ENCODE assay signal across 8 cellular contexts in the genomic region with DNA sequence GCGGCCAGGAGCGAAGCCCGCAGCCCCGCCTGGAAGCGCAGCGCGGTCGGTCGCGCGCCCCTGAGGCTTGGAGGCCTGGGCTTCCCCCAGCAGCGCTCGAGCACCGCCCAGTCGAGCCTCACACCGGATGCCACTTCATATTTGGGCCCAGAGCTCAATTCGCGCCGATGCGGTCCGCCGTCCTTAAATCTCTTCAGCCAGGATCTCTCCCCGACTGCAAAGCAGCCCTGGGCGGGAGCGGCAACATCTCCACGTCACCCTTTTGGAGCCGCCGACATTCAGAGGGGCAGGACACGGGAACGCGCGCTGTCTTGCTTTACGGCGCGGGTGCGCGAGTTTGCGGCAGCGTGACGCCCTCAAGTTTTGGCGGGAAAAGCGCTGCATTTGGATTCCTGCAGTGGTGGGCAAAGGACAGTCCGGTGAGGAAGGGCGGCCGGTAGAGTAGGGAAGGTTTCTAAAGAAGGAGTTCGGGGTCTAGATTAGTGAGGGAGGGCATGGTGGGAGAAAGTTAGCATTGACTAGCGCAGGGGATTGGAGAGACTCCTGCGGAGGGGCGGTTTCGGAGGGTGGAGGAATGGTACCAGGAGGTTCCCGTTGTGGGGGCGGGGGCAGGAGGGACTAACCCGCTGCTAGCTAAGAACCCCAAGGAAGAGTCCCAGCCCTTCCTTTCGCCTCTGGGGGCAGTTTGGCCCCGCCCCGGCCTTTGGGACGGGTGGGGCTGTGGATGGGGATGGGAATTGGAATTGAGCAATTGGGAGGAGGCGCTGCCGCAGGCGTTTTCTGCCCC. TPM values are rescaled to one million over a fixed set of nuclear protein-coding genes. Genes with fewer than 3 reads are reported as not detected.
A peak's percentile ranks its signal among the peaks of the same experiment; 100 is the strongest.
DNase-seq lines count a peak whose midpoint lies in the region; ATAC-seq and TF ChIP-seq lines count a peak whose summit lies in the region.

No MANE protein-coding gene starts in this region.

- no peaks in the 10 kb centered on the region for H3K27me3 ChIP-seq in Panc1 (ENCODE audit: control insufficient read depth, insufficient read depth, low read length)
- H3K27me3 ChIP-seq in naive thymus-derived CD4-positive, alpha-beta T cell (ENCODE audit: control insufficient read depth in 2 of 2, insufficient read depth in 2 of 2, low read length in 2 of 2): no peaks in the 10 kb centered on the region

- DNase-seq in DMS79 (lab: John Stamatoyannopoulos, UW) (peak; percentile 90), KBM-7 (peak; percentile 96), Panc1 (ENCODE audit: low read depth, low spot score) (peak; percentile 85), fibroblast of gingiva (ENCODE audit: low read depth) (peak; percentile 93)
- DNase-seq in activated T-helper 1 cell treated with anti-CD3 and anti-CD28 coated beads, Interleukin-12 subunit alpha, Interleukin-12 subunit beta, Interleukin-2, Interleukin-4 antibody, amounts not matched to agents 30 ng/mL and 10 ng/mL and 1 ng/mL, durations not matched to agents 14 hours and 24 hours and 36 hours (ENCODE audit: low spot score): peak; percentile 82
- DNase-seq in naive thymus-derived CD4-positive, alpha-beta T cell: peak; percentile 70 to 87 (median 82)

- no peaks in the 10 kb centered on the region for H3K9me3 Mint-ChIP-seq in activated T-helper 1 cell treated with anti-CD3 and anti-CD28 coated beads, Interleukin-12 subunit alpha, Interleukin-12 subunit beta, Interleukin-2, Interleukin-4 antibody, amounts not matched to agents 30 ng/mL and 10 ng/mL and 1 ng/mL, durations not matched to agents 14 hours and 24 hours and 36 hours
- no peaks in the 10 kb centered on the region for H3K9me3 Mint-ChIP-seq in naive thymus-derived CD4-positive, alpha-beta T cell
- no peaks in the 10 kb centered on the region for H3K9me3 Mint-ChIP-seq in stimulated activated memory B cell treated with anti-CD40 and anti-IgM and Interleukin-4, amounts not matched to agents 10 μg/mL and 1 μg/mL and 100 μg/mL, for 72 hours

- in situ Hi-C loops in KBM-7 (cut with MboI; ENCODE audit: low pct_unique_long_range_greater_than_20kb, low sequenced_read_pairs) (no loop called here), Panc1 (cut with HindIII; ENCODE audit: low pct_unique_long_range_greater_than_20kb, low sequenced_read_pairs) (no loop called here)

- no TSS peak for BruUV-seq in Panc1 (replicated peaks; lab: Mats Ljungman, UMichigan)

- H3K4me1 Mint-ChIP-seq in activated T-helper 1 cell treated with anti-CD3 and anti-CD28 coated beads, Interleukin-12 subunit alpha, Interleukin-12 subunit beta, Interleukin-2, Interleukin-4 antibody, amounts not matched to agents 30 ng/mL and 10 ng/mL and 1 ng/mL, durations not matched to agents 14 hours and 24 hours and 36 hours (ENCODE audit: low read depth): peaks cover 38% of the 10 kb centered on the region
- H3K4me1 Mint-ChIP-seq in naive thymus-derived CD4-positive, alpha-beta T cell: peaks cover 13 to 48% (median 15%) of the 10 kb centered on the region in 7 donors
- peaks cover 30% of the 10 kb centered on the region for H3K4me1 Mint-ChIP-seq in stimulated activated memory B cell treated with anti-CD40 and anti-IgM and Interleukin-4, amounts not matched to agents 10 μg/mL and 1 μg/mL and 100 μg/mL, for 72 hours

- peak overlapping the region; percentile 67 to 74 for H3K4me3 ChIP-seq in Panc1 (ENCODE audit: low read depth in 2 of 2, low read length in 2 of 2)
- peak overlapping the region; percentile 91 for H3K4me3 ChIP-seq in naive thymus-derived CD4-positive, alpha-beta T cell (ENCODE audit: low read length)

- H3K9me3 ChIP-seq in Panc1 (ENCODE audit: control insufficient read depth, insufficient read depth, low read depth, low read length): no peaks in the 10 kb centered on the region
- H3K9me3 ChIP-seq in naive thymus-derived CD4-positive, alpha-beta T cell (ENCODE audit: control insufficient read depth in 2 of 3, low read length in 3 of 3): no peaks in the 10 kb centered on the region

- H3K4me3 Mint-ChIP-seq in activated T-helper 1 cell treated with anti-CD3 and anti-CD28 coated beads, Interleukin-12 subunit alpha, Interleukin-12 subunit beta, Interleukin-2, Interleukin-4 antibody, amounts not matched to agents 30 ng/mL and 10 ng/mL and 1 ng/mL, durations not matched to agents 14 hours and 24 hours and 36 hours: peak overlapping the region; percentile 98
- peak overlapping the region; percentile 82 to 99 (median 98) for H3K4me3 Mint-ChIP-seq in naive thymus-derived CD4-positive, alpha-beta T cell
- H3K4me3 Mint-ChIP-seq in stimulated activated memory B cell treated with anti-CD40 and anti-IgM and Interleukin-4, amounts not matched to agents 10 μg/mL and 1 μg/mL and 100 μg/mL, for 72 hours: peak overlapping the region; percentile 95

- H3K36me3 ChIP-seq in Panc1 (ENCODE audit: control insufficient read depth, insufficient read depth, low read length): peaks cover 23% of the 10 kb centered on the region
- peaks cover 0 to 19% (median 8%) of the 10 kb centered on the region in 3 experiments for H3K36me3 ChIP-seq in naive thymus-derived CD4-positive, alpha-beta T cell (ENCODE audit: control insufficient read depth in 2 of 3, insufficient read depth in 3 of 3, low read length in 3 of 3)

- H3K27ac ChIP-seq in Panc1 (ENCODE audit: low read length): peak overlapping the region; percentile 87
- H3K27ac ChIP-seq in naive thymus-derived CD4-positive, alpha-beta T cell (ENCODE audit: low read depth, low read length): peak overlapping the region; percentile 96

- peaks cover 29% of the 10 kb centered on the region for H3K4me1 ChIP-seq in Panc1 (ENCODE audit: control insufficient read depth, insufficient read depth, low read length)
- peaks cover 0 to 5% of the 10 kb centered on the region in 2 donors for H3K4me1 ChIP-seq in naive thymus-derived CD4-positive, alpha-beta T cell (ENCODE audit: control insufficient read depth in 2 of 2, insufficient read depth in 2 of 2, low read length in 2 of 2)

- H3K27me3 Mint-ChIP-seq in activated T-helper 1 cell treated with anti-CD3 and anti-CD28 coated beads, Interleukin-12 subunit alpha, Interleukin-12 subunit beta, Interleukin-2, Interleukin-4 antibody, amounts not matched to agents 30 ng/mL and 10 ng/mL and 1 ng/mL, durations not matched to agents 14 hours and 24 hours and 36 hours (ENCODE audit: insufficient read depth): no peaks in the 10 kb centered on the region
- no peaks in the 10 kb centered on the region for H3K27me3 Mint-ChIP-seq in naive thymus-derived CD4-positive, alpha-beta T cell
- no peaks in the 10 kb centered on the region for H3K27me3 Mint-ChIP-seq in stimulated activated memory B cell treated with anti-CD40 and anti-IgM and Interleukin-4, amounts not matched to agents 10 μg/mL and 1 μg/mL and 100 μg/mL, for 72 hours

- H3K36me3 Mint-ChIP-seq in activated T-helper 1 cell treated with anti-CD3 and anti-CD28 coated beads, Interleukin-12 subunit alpha, Interleukin-12 subunit beta, Interleukin-2, Interleukin-4 antibody, amounts not matched to agents 30 ng/mL and 10 ng/mL and 1 ng/mL, durations not matched to agents 14 hours and 24 hours and 36 hours (ENCODE audit: low read depth): peaks cover 31% of the 10 kb centered on the region
- peaks cover 0 to 12% (median 4%) of the 10 kb centered on the region in 5 donors for H3K36me3 Mint-ChIP-seq in naive thymus-derived CD4-positive, alpha-beta T cell
- H3K36me3 Mint-ChIP-seq in stimulated activated memory B cell treated with anti-CD40 and anti-IgM and Interleukin-4, amounts not matched to agents 10 μg/mL and 1 μg/mL and 100 μg/mL, for 72 hours: peaks cover 12% of the 10 kb centered on the region

- TF ChIP-seq CTCF in Panc1 (IDR thresholded peaks at IDR 0.05): no peak

- peak overlapping the region; percentile 99 for H3K27ac Mint-ChIP-seq in activated T-helper 1 cell treated with anti-CD3 and anti-CD28 coated beads, Interleukin-12 subunit alpha, Interleukin-12 subunit beta, Interleukin-2, Interleukin-4 antibody, amounts not matched to agents 30 ng/mL and 10 ng/mL and 1 ng/mL, durations not matched to agents 14 hours and 24 hours and 36 hours
- H3K27ac Mint-ChIP-seq in naive thymus-derived CD4-positive, alpha-beta T cell: peak overlapping the region; percentile 64 to 99 (median 98)
- peak overlapping the region; percentile 95 for H3K27ac Mint-ChIP-seq in stimulated activated memory B cell treated with anti-CD40 and anti-IgM and Interleukin-4, amounts not matched to agents 10 μg/mL and 1 μg/mL and 100 μg/mL, for 72 hours

- CTCF ChIA-PET in Panc1 (lab: Charles Lee): interaction anchor here (0.5 kb wide), 1 partner anchor 255 kb away, joined by 4 read pairs; no protein-coding TSS in a partner anchor
- CTCF ChIA-PET in naive thymus-derived CD4-positive, alpha-beta T cell (lab: Charles Lee): interaction anchor here (0.8 kb wide), 1 partner anchor 8 kb away, joined by 3 read pairs; no protein-coding TSS in a partner anchor

- POLR2A ChIA-PET in Panc1 (lab: Charles Lee): interaction anchor here (0.7 to 1.0 kb wide), 2 partner anchors 34 to 262 kb away, joined by 3 read pairs; no protein-coding TSS in a partner anchor
- POLR2A ChIA-PET in naive thymus-derived CD4-positive, alpha-beta T cell (lab: Charles Lee): interaction anchor here (0.6 to 5.5 kb wide), 10 partner anchors 12 to 678 kb away, joined by 3 to 46 read pairs (median 3); a partner anchor contains a TSS

- ATAC-seq in GM21723 (IDR thresholded peaks at IDR 0.05; ENCODE audit: unreplicated experiment) (peak; percentile 88), Panc1 (peak; percentile 92)
- ATAC-seq in naive thymus-derived CD4-positive, alpha-beta T cell: peak; percentile 95
- peak; percentile 97 for ATAC-seq in stimulated activated memory B cell treated with anti-CD40 and anti-IgM and Interleukin-4, amounts not matched to agents 10 μg/mL and 1 μg/mL and 100 μg/mL, for 72 hours

- intact Hi-C loops in Panc1 (cut with micrococcal nuclease; ENCODE audit: unreplicated experiment): loop anchor here (5.0 kb wide), 1 partner anchor 247 kb away; no protein-coding TSS in a partner anchor
- intact Hi-C loops in activated T-helper 1 cell treated with anti-CD3 and anti-CD28 coated beads, Interleukin-12 subunit alpha, Interleukin-12 subunit beta, Interleukin-2, Interleukin-4 antibody, amounts not matched to agents 30 ng/mL and 10 ng/mL and 1 ng/mL, durations not matched to agents 14 hours and 24 hours and 36 hours (cut with micrococcal nuclease): loop anchor here (1.0 to 5.0 kb wide), 10 partner anchors 17 to 677 kb away; a partner anchor contains a TSS
- intact Hi-C loops in naive thymus-derived CD4-positive, alpha-beta T cell (cut with micrococcal nuclease): loop anchor here (1.0 to 2.0 kb wide), 12 partner anchors 33 to 643 kb away; a partner anchor contains a TSS

RNA-seq across cellular contexts. Expression of a gene that starts 0.8 kb away (rescaled TPM):
- 71.6 TPM for total RNA-seq in Panc1 (2021; ENCODE audit: unreplicated experiment)
- 30.4 TPM for polyA plus RNA-seq in Panc1 (2012; ENCODE audit: insufficient read length)
- 109 and 123 TPM in 2 replicates for total RNA-seq in activated T-helper 1 cell treated with anti-CD3 and anti-CD28 coated beads, Interleukin-12 subunit alpha, Interleukin-12 subunit beta, Interleukin-2, Interleukin-4 antibody, amounts not matched to agents 30 ng/mL and 10 ng/mL and 1 ng/mL, durations not matched to agents 14 hours and 24 hours and 36 hours
- 10 to 100 TPM in 1 of 5 experiments, 1 to 10 TPM in 4; 2.2 to 62.6 (median 7.5) TPM for total RNA-seq in naive thymus-derived CD4-positive, alpha-beta T cell
- 1 to 10 TPM; 1.2 to 1.7 TPM for polyA plus RNA-seq in naive thymus-derived CD4-positive, alpha-beta T cell

RNA-seq across cellular contexts. Expression of a gene that starts 33.1 kb away (rescaled TPM):
- total RNA-seq in Panc1 (2021; ENCODE audit: unreplicated experiment): 229 TPM
- 181 TPM for polyA plus RNA-seq in Panc1 (2012; ENCODE audit: insufficient read length)
- 164 and 171 TPM in 2 replicates for total RNA-seq in activated T-helper 1 cell treated with anti-CD3 and anti-CD28 coated beads, Interleukin-12 subunit alpha, Interleukin-12 subunit beta, Interleukin-2, Interleukin-4 antibody, amounts not matched to agents 30 ng/mL and 10 ng/mL and 1 ng/mL, durations not matched to agents 14 hours and 24 hours and 36 hours
- 100 to 1,000 TPM in 1 of 5 experiments, 10 to 100 TPM in 4; 39.6 to 153 (median 84.5) TPM for total RNA-seq in naive thymus-derived CD4-positive, alpha-beta T cell
- polyA plus RNA-seq in naive thymus-derived CD4-positive, alpha-beta T cell: 10 to 100 TPM; 27.3 to 60.6 TPM

RNA-seq across cellular contexts. Expression of a gene that starts 54.9 kb away (rescaled TPM):
- total RNA-seq in Panc1 (2021; ENCODE audit: unreplicated experiment): 0.26 TPM
- polyA plus RNA-seq in Panc1 (2012; ENCODE audit: insufficient read length): 0.24 TPM
- total RNA-seq in activated T-helper 1 cell treated with anti-CD3 and anti-CD28 coated beads, Interleukin-12 subunit alpha, Interleukin-12 subunit beta, Interleukin-2, Interleukin-4 antibody, amounts not matched to agents 30 ng/mL and 10 ng/mL and 1 ng/mL, durations not matched to agents 14 hours and 24 hours and 36 hours: not detected in 2 replicates
- total RNA-seq in naive thymus-derived CD4-positive, alpha-beta T cell: not detected
- not detected for polyA plus RNA-seq in naive thymus-derived CD4-positive, alpha-beta T cell

RNA-seq across cellular contexts. Expression of a gene that starts 56.5 kb away (rescaled TPM):
- total RNA-seq in Panc1 (2021; ENCODE audit: unreplicated experiment): 193 TPM
- polyA plus RNA-seq in Panc1 (2012; ENCODE audit: insufficient read length): 124 TPM
- total RNA-seq in activated T-helper 1 cell treated with anti-CD3 and anti-CD28 coated beads, Interleukin-12 subunit alpha, Interleukin-12 subunit beta, Interleukin-2, Interleukin-4 antibody, amounts not matched to agents 30 ng/mL and 10 ng/mL and 1 ng/mL, durations not matched to agents 14 hours and 24 hours and 36 hours: 61.6 and 62.4 TPM in 2 replicates
- total RNA-seq in naive thymus-derived CD4-positive, alpha-beta T cell: 10 to 100 TPM; 21.3 to 42.7 (median 35.7) TPM
- 100 to 1,000 TPM in 1 of 2 donors, 10 to 100 TPM in 1; 79.4 to 102 TPM for polyA plus RNA-seq in naive thymus-derived CD4-positive, alpha-beta T cell

Comparison
In these comparisons a context has a peak if more than half of its experiments do, and no peak if none do; other contexts are left out.
1. Peak in every context shown above with its lines: DNase-seq, ATAC-seq, H3K4me3 ChIP-seq and H3K27ac ChIP-seq.